Comparison of ENCODE assay signal across 8 cellular contexts in genomic region chr1:236608930-236609726, GRCh38. TPM values are rescaled to one million over a fixed set of nuclear protein-coding genes. Genes with fewer than 3 reads are reported as not detected.
DNase-seq lines count a peak whose midpoint lies in the region; ATAC-seq, FAIRE-seq and TF ChIP-seq lines count a peak whose summit lies in the region.

No MANE protein-coding gene starts in this region.

- in situ Hi-C loops in GM12878 (cut with MboI) = loop anchor here (10.0 kb wide), 2 partner anchors 256 to 956 kb away; no protein-coding TSS in a partner anchor
- in situ Hi-C loops in transverse colon (cut with MboI; ENCODE audit: low pct_ligation_motif_present in 1 of 4, low pct_unique_long_range_greater_than_20kb in 1 of 4, low sequenced_read_pairs in 3 of 4) = loop anchor here in 3 of 4 donors (10.0 to 25.0 kb wide), 2 partner anchors 186 to 953 kb away; partner anchors contain the start of gene MTR (in 1 of the 3)

- H3K27me3 ChIP-seq in GM12878 (replicated peaks in 1 of 2; ENCODE audit: control insufficient read depth in 2 of 2, insufficient read depth in 2 of 2, low read length in 1 of 2) (no peaks in the 10 kb centered on the region; a peak in 1 of 4 replicates), transverse colon (peaks cover 40% of the 10 kb centered on the region)

- ATAC-seq in GM12878 (no peak), HG03354 (IDR thresholded peaks at IDR 0.05; ENCODE audit: poor library complexity, severe bottlenecking, unreplicated experiment) (no peak), GM21737 (IDR thresholded peaks at IDR 0.05; ENCODE audit: unreplicated experiment) (no peak)

- H3K9me3 ChIP-seq in GM12878 (replicated peaks; ENCODE audit: control insufficient read depth, insufficient read depth, low read length) (no peaks in the 10 kb centered on the region), transverse colon (no peaks in the 10 kb centered on the region)

- TF ChIP-seq RAD21 in GM12878 (IDR thresholded peaks at IDR 0.05; ENCODE audit: insufficient read depth, low read depth, low read length) = peak; percentile 47

- POLR2A ChIA-PET in GM12878 (lab: Charles Lee) = no interaction called here

- TF ChIP-seq CTCF in GM12864 (IDR thresholded peaks at IDR 0.05; ENCODE audit: low read depth, low read length, missing control alignments) = peak; percentile 35
- peak; percentile 17 to 35 (median 31); a peak in 4 of 6 replicates for TF ChIP-seq CTCF in GM12878 (IDR thresholded peaks at IDR 0.05 in 2 of 3, conservative IDR thresholded peaks at IDR 0.05 in 1 of 3; ENCODE audit: control insufficient read depth in 2 of 3, extremely low read depth in 1 of 3, insufficient read depth in 1 of 3, low read depth in 3 of 3, low read length in 3 of 3)
- peak; percentile 44 to 53 (median 50) for TF ChIP-seq CTCF in transverse colon (IDR thresholded peaks at IDR 0.05)

- CTCF ChIA-PET in GM12878 (lab: Yijun Ruan, JAX) = interaction anchor here (0.6 to 2.0 kb wide), 10 partner anchors 10 to 1848 kb away, joined by 3 to 8 read pairs (median 3); no protein-coding TSS in a partner anchor

- H3K36me3 ChIP-seq in GM12878 (ENCODE audit: control insufficient read depth in 2 of 2, insufficient read depth in 2 of 2, low read length in 1 of 2) (no peaks in the 10 kb centered on the region), transverse colon (no peaks in the 10 kb centered on the region)

- H2AFZ ChIP-seq in GM12878 (ENCODE audit: control insufficient read depth, low read depth, low read length) = no peak overlapping the region

- TF ChIP-seq EP300 in GM12878 (IDR thresholded peaks at IDR 0.05; ENCODE audit: borderline replicate concordance in 1 of 2, control insufficient read depth in 1 of 2, low read depth in 2 of 2, low read length in 2 of 2) = no peak
- no peak for TF ChIP-seq EP300 in transverse colon (IDR thresholded peaks at IDR 0.05; ENCODE audit: low read depth)

- FAIRE-seq in GM12878 (lab: Jason Lieb, UNC) = no peak

- no peaks in the 10 kb centered on the region for H4K20me1 ChIP-seq in GM12878 (ENCODE audit: control insufficient read depth, insufficient read depth)

- H3K79me2 ChIP-seq in GM12878 (ENCODE audit: control insufficient read depth, insufficient read depth, low read length) = peaks cover 2% of the 10 kb centered on the region

- DNase-seq in AG08396 (ENCODE audit: low spot score) (peak; percentile 23), GM12864 (ENCODE audit: low read depth) (no peak), NCI-H2196 (lab: John Stamatoyannopoulos, UW; ENCODE audit: unreplicated experiment) (peak; percentile 11), GM12878 (ENCODE audit: low read depth, low spot score) (no peak), iris pigment epithelial cell (ENCODE audit: low read depth) (peak; percentile 50), transverse colon (peak; percentile 40)

- no peak overlapping the region for H3K9ac ChIP-seq in GM12878 (ENCODE audit: control insufficient read depth, insufficient read depth, low read length)

- intact Hi-C loops in GM12878 (cut with micrococcal nuclease; ENCODE audit: unreplicated experiment) (loop anchor here (5.0 kb wide), 1 partner anchor 778 kb away; no protein-coding TSS in a partner anchor), transverse colon (cut with DNase I; ENCODE audit: low total_unique reads) (loop anchor here (5.0 kb wide), 1 partner anchor 1363 kb away; no protein-coding TSS in a partner anchor)

- SMC1A ChIA-PET in GM12878 (lab: Charles Lee; ENCODE audit: uncharacterized antibody, unreplicated experiment) = interaction anchor here (1.2 kb wide), 1 partner anchor 778 kb away, joined by 5 read pairs; no protein-coding TSS in a partner anchor

- no TSS peak for BruUV-seq in GM12878 (replicated peaks; lab: Mats Ljungman, UMichigan)

- H3K4me2 ChIP-seq in GM12878 (ENCODE audit: control insufficient read depth, insufficient read depth) = no peak overlapping the region

- 21% methylated on average over 5 of the region's 5 CpGs for WGBS in GM12878 (ENCODE audit: insufficient coverage, insufficient replicate concordance, low lambda C conversion rate, missing lambda C conversion rate)
- 15 to 20% methylated on average over 5 of the region's 5 CpGs for WGBS in transverse colon (ENCODE audit: low coverage in 1 of 2), 2 donors

- no peaks in the 10 kb centered on the region for H3K4me1 ChIP-seq in GM12878 (ENCODE audit: control insufficient read depth, insufficient read depth, low read length)
- H3K4me1 ChIP-seq in transverse colon = peaks cover 0 to 3% (median 0%) of the 10 kb centered on the region in 4 donors

- no peak overlapping the region for H3K4me3 ChIP-seq in GM12864 (ENCODE audit: low read depth, low read length)
- no peak overlapping the region for H3K4me3 ChIP-seq in GM12878
- H3K4me3 ChIP-seq in transverse colon = no peak overlapping the region

- no peak for TF ChIP-seq POLR2A in GM12878 (IDR thresholded peaks at IDR 0.05; ENCODE audit: low read depth, low read length)
- TF ChIP-seq POLR2A in transverse colon (IDR thresholded peaks at IDR 0.05) = no peak

- H3K27ac ChIP-seq in GM12878 (ENCODE audit: control insufficient read depth, insufficient read depth) (no peak overlapping the region), transverse colon (no peak overlapping the region)

- RAD21 ChIA-PET in GM12878 (lab: Charles Lee; ENCODE audit: unreplicated experiment) = interaction anchor here (0.5 to 0.6 kb wide), 4 partner anchors 9 to 503 kb away, joined by 3 to 4 read pairs (median 3); no protein-coding TSS in a partner anchor

TF ChIP-seq in GM12878, 131 proteins besides CTCF, POLR2A, EP300 and RAD21:
- TF ChIP-seq SMC3 (IDR thresholded peaks at IDR 0.05; ENCODE audit: borderline replicate concordance, low read length) = peak; percentile 22; the same call in 1 of the 2 replicates
- TF ChIP-seq SP1 (IDR thresholded peaks at IDR 0.05; ENCODE audit: low read depth, low read length) = no peak
- no peak for TF ChIP-seq RFX5 (IDR thresholded peaks at IDR 0.05; ENCODE audit: low read depth, low read length)

RNA-seq across cellular contexts. Expression of gene HEATR1, which starts 4.8 kb away (rescaled TPM):
- 181 and 182 TPM in 2 replicates for total RNA-seq in GM12878 (2013; cell fraction: nucleolus; rRNA removed)
- 47.8 and 49.7 TPM in 2 replicates for total RNA-seq in GM12878 (2014; rRNA removed)
- total RNA-seq in GM12878 (2014; rRNA removed; fragmentation: Illumina TruSeq; extraction: Trizol) = 53.4 and 53.8 TPM in 2 replicates
- total RNA-seq in GM12878 (2021) = 61.7 and 72.3 TPM in 2 replicates
- 14.2 TPM for polyA plus RNA-seq in GM12878 (2011; ENCODE audit: low read depth)
- polyA plus RNA-seq in GM12878 (2011; rRNA removed) = 28.7 and 30.6 TPM in 2 replicates
- polyA plus RNA-seq in GM12878 (2011; cell fraction: cytosol; rRNA removed) = 14.1 and 14.4 TPM in 2 replicates
- polyA plus RNA-seq in GM12878 (2011; cell fraction: nucleus; rRNA removed) = 40.0 and 43.2 TPM in 2 replicates
- polyA plus RNA-seq in GM12878 (2012) = 14.2 and 18.0 TPM in 2 replicates
- 36.0 and 39.7 TPM in 2 replicates for polyA plus RNA-seq in GM12878 (2014; fragmentation: Illumina TruSeq; extraction: Trizol)
- polyA plus RNA-seq in GM12878 (2014; fragmentation: Nextera tagmentation; extraction: Ambion mirVana) = 10 to 100 TPM in 1 of 2 experiments, 1 to 10 TPM in 1; 8.6 to 16.7 TPM
- 25.5 and 26.1 TPM in 2 replicates for polyA plus RNA-seq in GM12878 (2014; rRNA removed)
- polyA plus RNA-seq in GM12878 (2016; fragmentation: Nextera tagmentation; extraction: Ambion mirVana) = 10 to 100 TPM; 48.9 to 49.4 TPM
- polyA minus RNA-seq in GM12878 (2011; rRNA and poly(A)+ RNA removed) = 88.8 and 112 TPM in 2 replicates
- polyA minus RNA-seq in GM12878 (2011; cell fraction: cytosol; rRNA and poly(A)+ RNA removed) = 28.7 and 34.9 TPM in 2 replicates
- polyA minus RNA-seq in GM12878 (2011; cell fraction: nucleus; rRNA and poly(A)+ RNA removed) = 49.6 and 80.5 TPM in 2 replicates
- total RNA-seq in transverse colon = 10 to 100 TPM in 3 of 4 donors, 1 to 10 TPM in 1; 9.4 to 15.7 (median 13.2) TPM

Comparison
In these comparisons a context has a peak if more than half of its experiments do, and no peak if none do; other contexts are left out.
1. DNase-seq: peak in AG08396 (single experiment), NCI-H2196 (single experiment), iris pigment epithelial cell (single experiment) and transverse colon (single experiment); none in GM12864 (single experiment) and GM12878 (single experiment).
2. Peak in every context shown above with its lines, with median percentiles within 50 percentile points of each other: CTCF ChIP-seq.